In the genomic region with DNA sequence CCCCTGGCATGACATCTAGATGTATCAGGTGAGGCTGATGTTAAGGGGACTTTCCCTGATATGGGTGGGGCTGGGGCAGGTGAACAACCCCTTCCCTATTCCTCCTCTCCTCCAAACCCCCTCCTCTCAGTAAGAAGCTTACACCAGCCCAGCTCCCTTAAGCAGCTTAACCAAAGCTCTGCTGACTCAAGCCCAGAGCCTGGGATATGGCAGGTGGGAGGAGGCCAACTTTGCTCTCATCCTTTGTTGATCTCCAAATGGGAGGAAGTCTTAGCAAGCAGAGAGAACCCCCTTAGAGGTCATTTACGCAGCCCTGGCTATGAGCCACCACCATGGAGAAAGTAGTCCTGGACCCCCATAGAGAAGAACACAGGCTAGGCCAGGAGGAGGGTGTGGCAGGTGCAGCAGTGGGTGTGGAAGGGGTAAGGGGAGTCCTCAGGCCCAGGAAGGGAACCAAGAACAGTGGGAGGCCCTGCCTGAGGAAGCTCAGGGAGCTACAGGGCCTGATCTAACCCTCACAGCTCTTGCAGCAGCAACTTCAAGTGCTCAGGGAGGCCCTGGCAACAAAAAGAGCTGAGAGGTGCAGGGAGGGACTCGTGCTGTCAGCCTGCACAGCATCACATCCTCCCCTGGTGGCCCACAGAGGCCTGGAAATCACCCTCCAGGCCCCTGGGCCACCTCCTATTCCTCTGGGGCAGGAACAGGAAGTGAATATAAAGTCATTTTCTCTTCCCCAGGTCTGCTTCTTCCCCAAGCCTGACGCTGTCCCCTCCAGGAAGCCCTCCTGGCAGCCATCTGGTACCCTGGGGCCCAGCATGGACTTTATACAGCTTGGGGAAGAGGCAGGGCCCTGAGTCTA, we compare ENCODE assay signal across 10 cellular contexts. TPM values are rescaled to one million over a fixed set of nuclear protein-coding genes. Genes with fewer than 3 reads are reported as not detected.
DNase-seq lines count a peak whose midpoint lies in the region; ATAC-seq and TF ChIP-seq lines count a peak whose summit lies in the region.
"Had no signal": no experiment of that assay in that cellular context is flagged by ENCODE, and none has a peak within 500 bp of the region (broad histone marks: within the 10 kb centered on the region; RNA-seq: fewer than 3 reads in every experiment).

No MANE protein-coding gene starts in this region.

- POLR2A ChIA-PET in activated CD8-positive, alpha-beta T cell treated with anti-CD3 and anti-CD28 coated beads, Interleukin-2, amount 10 ng/mL, durations not matched to agents 7 days and 5 days (lab: Charles Lee) = interaction anchor here (0.6 to 4.4 kb wide), 11 partner anchors 10 to 214 kb away, joined by 3 to 30 read pairs (median 4); a partner anchor contains a TSS
- POLR2A ChIA-PET in RWPE1 (lab: Yijun Ruan, JAX; ENCODE audit: low non-redundant PET) = no interaction called here

- no peak overlapping the region for H3K4me3 ChIP-seq in suprapubic skin

- peak; percentile 46 for ATAC-seq in HG03432 (IDR thresholded peaks at IDR 0.05; ENCODE audit: unreplicated experiment)
- ATAC-seq in activated CD8-positive, alpha-beta T cell treated with anti-CD3 and anti-CD28 coated beads, Interleukin-2, amount 10 ng/mL, durations not matched to agents 7 days and 5 days = peak; percentile 72
- ATAC-seq: foreskin keratinocyte had no signal

- WGBS in suprapubic skin = 61% methylated on average over 3 of the region's 3 CpGs

- CTCF ChIA-PET in activated CD8-positive, alpha-beta T cell treated with anti-CD3 and anti-CD28 coated beads, Interleukin-2, amount 10 ng/mL, durations not matched to agents 7 days and 5 days (lab: Charles Lee) = interaction anchor here (0.9 to 6.8 kb wide), 12 partner anchors 9 to 179 kb away, joined by 3 to 46 read pairs (median 4); a partner anchor contains a TSS
- CTCF ChIA-PET in RWPE1 (lab: Yijun Ruan, JAX) = interaction anchor here (0.8 kb wide), 1 partner anchor 56 kb away, joined by 6 read pairs; no protein-coding TSS in a partner anchor

- TF ChIP-seq CTCF in GM10266 (IDR thresholded peaks at IDR 0.05; ENCODE audit: control insufficient read depth, insufficient read depth, low read depth, missing control alignments) (no peak), nephron (IDR thresholded peaks at IDR 0.05; ENCODE audit: unreplicated experiment in 3 of 3) (no peak), RWPE1 (conservative IDR thresholded peaks at IDR 0.05; ENCODE audit: low read depth) (no peak), suprapubic skin (IDR thresholded peaks at IDR 0.05) (no peak)

- H3K9me3 Mint-ChIP-seq in activated CD8-positive, alpha-beta T cell treated with anti-CD3 and anti-CD28 coated beads, Interleukin-2, amount 10 ng/mL, durations not matched to agents 7 days and 5 days (ENCODE audit: insufficient read depth) = no peaks in the 10 kb centered on the region
- no peaks in the 10 kb centered on the region for H3K9me3 Mint-ChIP-seq in nephron

- H3K27me3 Mint-ChIP-seq in activated CD8-positive, alpha-beta T cell treated with anti-CD3 and anti-CD28 coated beads, Interleukin-2, amount 10 ng/mL, durations not matched to agents 7 days and 5 days (ENCODE audit: low read depth) = no peaks in the 10 kb centered on the region
- no peaks in the 10 kb centered on the region for H3K27me3 Mint-ChIP-seq in nephron (ENCODE audit: low read depth)

- peak overlapping the region; percentile 90 for H3K27ac Mint-ChIP-seq in activated CD8-positive, alpha-beta T cell treated with anti-CD3 and anti-CD28 coated beads, Interleukin-2, amount 10 ng/mL, durations not matched to agents 7 days and 5 days
- peak overlapping the region; percentile 49 to 89 (median 72) for H3K27ac Mint-ChIP-seq in nephron

- H3K4me3 Mint-ChIP-seq in activated CD8-positive, alpha-beta T cell treated with anti-CD3 and anti-CD28 coated beads, Interleukin-2, amount 10 ng/mL, durations not matched to agents 7 days and 5 days = peak overlapping the region; percentile 37
- peak overlapping the region; percentile 66 to 91 (median 70) for H3K4me3 Mint-ChIP-seq in nephron

- peaks cover 27% of the 10 kb centered on the region for H3K36me3 ChIP-seq in suprapubic skin

- TF ChIP-seq POLR2A in suprapubic skin (IDR thresholded peaks at IDR 0.05) = no peak

- peaks cover 27% of the 10 kb centered on the region for H3K4me1 ChIP-seq in suprapubic skin
- H3K4me1 ChIP-seq: foreskin keratinocyte had no signal

- peaks cover 23% of the 10 kb centered on the region for H3K36me3 Mint-ChIP-seq in activated CD8-positive, alpha-beta T cell treated with anti-CD3 and anti-CD28 coated beads, Interleukin-2, amount 10 ng/mL, durations not matched to agents 7 days and 5 days (ENCODE audit: low read depth)
- peaks cover 10% of the 10 kb centered on the region for H3K36me3 Mint-ChIP-seq in nephron (ENCODE audit: low read depth)

- peak; percentile 87 for DNase-seq in GM10266 (ENCODE audit: extremely low spot score)
- DNase-seq in activated CD8-positive, alpha-beta T cell treated with anti-CD3 and anti-CD28 coated beads, Interleukin-2, amount 10 ng/mL, durations not matched to agents 7 days and 5 days = peak; percentile 83
- DNase-seq in RWPE1 (ENCODE audit: low spot score) = no peak
- no peak for DNase-seq in suprapubic skin (ENCODE audit: low spot score in 2 of 2)
- no peak for DNase-seq in middle frontal gyrus (ENCODE audit: extremely low spot score, low spot score)
- no peak for DNase-seq in C1 segment of cervical spinal cord (lab: John Stamatoyannopoulos, UW)
- DNase-seq: foreskin keratinocyte, SHP77 had no signal

- peaks cover 49% of the 10 kb centered on the region for H3K4me1 Mint-ChIP-seq in activated CD8-positive, alpha-beta T cell treated with anti-CD3 and anti-CD28 coated beads, Interleukin-2, amount 10 ng/mL, durations not matched to agents 7 days and 5 days (ENCODE audit: low read depth)
- peaks cover 31% of the 10 kb centered on the region for H3K4me1 Mint-ChIP-seq in nephron

- H3K27me3 ChIP-seq in suprapubic skin = no peaks in the 10 kb centered on the region
- H3K27me3 ChIP-seq: foreskin keratinocyte had no signal

- H3K27ac ChIP-seq in RWPE1 (no peak overlapping the region), suprapubic skin (no peak overlapping the region)
- H3K27ac ChIP-seq: foreskin keratinocyte had no signal

- no peaks in the 10 kb centered on the region for H3K9me3 ChIP-seq in suprapubic skin

- TF ChIP-seq EP300 in suprapubic skin (IDR thresholded peaks at IDR 0.05) = no peak

RNA-seq across cellular contexts. Expression of a gene that starts 2.9 kb away (rescaled TPM):
- 10 to 100 TPM; 41.6 to 48.1 TPM for total RNA-seq in activated CD8-positive, alpha-beta T cell treated with anti-CD3 and anti-CD28 coated beads, Interleukin-2, amount 10 ng/mL, durations not matched to agents 7 days and 5 days
- 10 to 100 TPM; 29.0 to 36.2 (median 32.6) TPM for total RNA-seq in suprapubic skin

RNA-seq across cellular contexts. Expression of a gene that starts 21.8 kb away (rescaled TPM):
- 10 to 100 TPM; 60.0 to 61.1 TPM for total RNA-seq in activated CD8-positive, alpha-beta T cell treated with anti-CD3 and anti-CD28 coated beads, Interleukin-2, amount 10 ng/mL, durations not matched to agents 7 days and 5 days
- 10 to 100 TPM; 38.1 to 76.4 (median 59.2) TPM for total RNA-seq in suprapubic skin

RNA-seq across cellular contexts. Expression of a gene that starts 27.2 kb away (rescaled TPM):
- total RNA-seq in activated CD8-positive, alpha-beta T cell treated with anti-CD3 and anti-CD28 coated beads, Interleukin-2, amount 10 ng/mL, durations not matched to agents 7 days and 5 days = 10 to 100 TPM; 97.3 to 99.7 TPM
- total RNA-seq in suprapubic skin = 100 to 1,000 TPM in 1 of 4 donors, 10 to 100 TPM in 3; 33.0 to 103 (median 62.6) TPM

RNA-seq across cellular contexts. Expression of a gene that starts 43.4 kb away (rescaled TPM):
- not detected for total RNA-seq in activated CD8-positive, alpha-beta T cell treated with anti-CD3 and anti-CD28 coated beads, Interleukin-2, amount 10 ng/mL, durations not matched to agents 7 days and 5 days
- total RNA-seq in suprapubic skin = 10 to 100 TPM; 37.4 to 48.3 (median 38.3) TPM

RNA-seq across cellular contexts. Expression of a gene that starts 49.3 kb away (rescaled TPM):
- total RNA-seq in activated CD8-positive, alpha-beta T cell treated with anti-CD3 and anti-CD28 coated beads, Interleukin-2, amount 10 ng/mL, durations not matched to agents 7 days and 5 days = 100 to 1,000 TPM; 162 to 170 TPM
- total RNA-seq in suprapubic skin = 10 to 100 TPM in 1 of 4 donors, 1 to 10 TPM in 3; 5.7 to 13.5 (median 7.0) TPM

Comparison
In these comparisons a context has a peak if more than half of its experiments do, and no peak if none do; other contexts are left out.
1. DNase-seq: peak in GM10266 (single experiment) and activated CD8-positive, alpha-beta T cell treated with anti-CD3 and anti-CD28 coated beads, Interleukin-2, amount 10 ng/mL, durations not matched to agents 7 days and 5 days (single experiment); none in RWPE1 (single experiment), suprapubic skin (0 of 2), middle frontal gyrus (single experiment) and C1 segment of cervical spinal cord (0 of 14).